18 cellular contexts compared by ENCODE assay signal in genomic region chr20:62564456-62565245, GRCh38.
DNase-seq lines count a peak whose midpoint lies in the region; ATAC-seq, FAIRE-seq and TF ChIP-seq lines count a peak whose summit lies in the region.
"Had no signal": no experiment of that assay in that cellular context is flagged by ENCODE, and none has a peak within 500 bp of the region (broad histone marks: within the 10 kb centered on the region; RNA-seq: fewer than 3 reads in every experiment).

No MANE protein-coding gene starts in this region.

- H3K4me1 Mint-ChIP-seq in GM23338: peaks cover 14% of the 10 kb centered on the region

- H3K4me1 ChIP-seq in left ventricle myocardium inferior (peaks cover 18% of the 10 kb centered on the region), GM23338 (ENCODE audit: insufficient read depth) (no peaks in the 10 kb centered on the region), right cardiac atrium (ENCODE audit: control insufficient read depth, insufficient read depth, low read length) (no peaks in the 10 kb centered on the region), skeletal muscle tissue (ENCODE audit: control insufficient read depth in 3 of 3, insufficient read depth in 3 of 3, low read length in 3 of 3) (peaks cover 2 to 85% (median 54%) of the 10 kb centered on the region in 3 donors), small intestine (ENCODE audit: control insufficient read depth in 2 of 2, insufficient read depth in 1 of 2, low read depth in 1 of 2, low read length in 1 of 2) (no peaks in the 10 kb centered on the region)
- H3K4me1 ChIP-seq: A549 had no signal

- FAIRE-seq in small intestine (lab: Jason Lieb, UNC): no peak
- FAIRE-seq: A549, D721Med, G401.6 had no signal

- no peak overlapping the region for H3K4me3 Mint-ChIP-seq in GM23338
- H3K4me3 Mint-ChIP-seq: CD14-positive monocyte; CD8-positive, alpha-beta T cell; HFFc6 had no signal

- 78% methylated on average over 42 of the region's 42 CpGs for WGBS in right cardiac atrium
- 86 to 89% (median 87%) methylated on average over 38 to 42 of the region's 42 CpGs for WGBS in small intestine, 3 donors

- H3K27me3 ChIP-seq in left ventricle myocardium inferior (ENCODE audit: low read depth) (peaks cover 44% of the 10 kb centered on the region), GM23338 (ENCODE audit: insufficient read depth) (no peaks in the 10 kb centered on the region), right cardiac atrium (ENCODE audit: control insufficient read depth, insufficient read depth) (no peaks in the 10 kb centered on the region), skeletal muscle tissue (ENCODE audit: control insufficient read depth in 3 of 3, insufficient read depth in 3 of 3, low read length in 3 of 3) (peaks cover 0 to 6% (median 6%) of the 10 kb centered on the region in 3 donors), small intestine (ENCODE audit: control insufficient read depth in 2 of 2, insufficient read depth in 2 of 2, low read length in 2 of 2) (peaks cover 0 to 5% of the 10 kb centered on the region in 2 donors)

- H3F3A ChIP-seq in GM23338 (replicated peaks; ENCODE audit: low read depth): no peaks in the 10 kb centered on the region

- DNase-seq in left ventricle myocardium inferior (no peak), Right ventricle myocardium superior (no peak), GM23338 (ENCODE audit: low spot score) (no peak), right cardiac atrium (peak in 1 of 3 donors; percentile 43), small intestine (no peak), NCI-H69 (lab: John Stamatoyannopoulos, UW) (no peak)
- DNase-seq: CD8-positive, alpha-beta T cell; COR-L47; DMS153; DMS79 treated with DMSO at 0.1 percent for 48 hours; EL; HCEC 1CT; HFFc6 had no signal

- H3K36me3 ChIP-seq in left ventricle myocardium inferior (peaks cover 8% of the 10 kb centered on the region), GM23338 (ENCODE audit: insufficient read depth) (no peaks in the 10 kb centered on the region), skeletal muscle tissue (ENCODE audit: control insufficient read depth in 3 of 3, insufficient read depth in 3 of 3, low read length in 3 of 3) (peaks cover 35 to 48% (median 37%) of the 10 kb centered on the region in 3 donors), small intestine (ENCODE audit: control insufficient read depth in 2 of 2, insufficient read depth in 2 of 2, low read length in 2 of 2) (no peaks in the 10 kb centered on the region)

- peaks cover 15% of the 10 kb centered on the region for H3K27me3 Mint-ChIP-seq in GM23338 (ENCODE audit: insufficient read depth, low read depth, poor library complexity)

- intact Hi-C loops in left ventricle myocardium inferior (cut with micrococcal nuclease) (no loop called here), Right ventricle myocardium superior (cut with DNase I) (loop anchor here (5.0 kb wide), 1 partner anchor 62 kb away; no protein-coding TSS in a partner anchor), right cardiac atrium (cut with DNase I) (no loop called here)

- peak overlapping the region; percentile 48 to 72 (median 70) for H3K9ac ChIP-seq in skeletal muscle tissue (ENCODE audit: low read depth in 1 of 3, low read length in 3 of 3)

- no peak for TF ChIP-seq CTCF in left ventricle myocardium inferior (IDR thresholded peaks at IDR 0.05; ENCODE audit: borderline replicate concordance)
- TF ChIP-seq CTCF in GM23338 (conservative IDR thresholded peaks at IDR 0.05; ENCODE audit: low read depth in 2 of 2): no peak

- H3K4me3 ChIP-seq in left ventricle myocardium inferior (no peak overlapping the region), GM23338 (no peak overlapping the region), right cardiac atrium (ENCODE audit: low read length) (no peak overlapping the region), skeletal muscle tissue (ENCODE audit: low read length in 3 of 3) (no peak overlapping the region), small intestine (ENCODE audit: low read depth in 1 of 2, low read length in 2 of 2) (no peak overlapping the region)
- H3K4me3 ChIP-seq: A549 had no signal

- H3K9me3 ChIP-seq in left ventricle myocardium inferior (replicated peaks) (no peaks in the 10 kb centered on the region), right cardiac atrium (ENCODE audit: control insufficient read depth, low read length) (no peaks in the 10 kb centered on the region), skeletal muscle tissue (ENCODE audit: control insufficient read depth in 3 of 3, low read length in 3 of 3) (no peaks in the 10 kb centered on the region), small intestine (ENCODE audit: control insufficient read depth, low read depth) (no peaks in the 10 kb centered on the region)
- H3K9me3 ChIP-seq: A549 had no signal

- H3K27ac Mint-ChIP-seq in GM23338: no peak overlapping the region
- H3K27ac Mint-ChIP-seq: CD14-positive monocyte; CD8-positive, alpha-beta T cell; HFFc6 had no signal

- H4K20me1 ChIP-seq in GM23338 (replicated peaks; ENCODE audit: insufficient read depth): no peaks in the 10 kb centered on the region

- H3K27ac ChIP-seq in left ventricle myocardium inferior (replicated peaks): peak overlapping the region; percentile 94
- H3K27ac ChIP-seq in GM23338 (ENCODE audit: low read depth): no peak overlapping the region
- H3K27ac ChIP-seq in right cardiac atrium (ENCODE audit: low read length): peak overlapping the region; percentile 7
- peak overlapping the region; percentile 73 for H3K27ac ChIP-seq in skeletal muscle tissue (ENCODE audit: low read depth, low read length)
- H3K27ac ChIP-seq in small intestine (ENCODE audit: low read depth in 1 of 2, low read length in 1 of 2): no peak overlapping the region
- H3K27ac ChIP-seq: A549 had no signal

- no peaks in the 10 kb centered on the region for H3K79me2 ChIP-seq in GM23338 (replicated peaks; ENCODE audit: insufficient read depth)

- no peak overlapping the region for H3K4me2 ChIP-seq in GM23338
- H3K4me2 ChIP-seq: A549 had no signal

- H2AFZ ChIP-seq in GM23338: no peak overlapping the region

- H3K36me3 Mint-ChIP-seq in GM23338 (ENCODE audit: low read depth): no peaks in the 10 kb centered on the region
- H3K36me3 Mint-ChIP-seq: CD14-positive monocyte; CD8-positive, alpha-beta T cell had no signal

- ATAC-seq in Right ventricle myocardium superior (ENCODE audit: poor library complexity) (no peak), GM23338 (peak; percentile 10; the same call in 1 of the 3 replicates), right cardiac atrium (no peak)
- ATAC-seq: A549; CD8-positive, alpha-beta T cell had no signal

- H3K9me2 ChIP-seq in GM23338 (ENCODE audit: insufficient read depth): no peaks in the 10 kb centered on the region

- no peaks in the 10 kb centered on the region for H3K9me3 Mint-ChIP-seq in GM23338
- H3K9me3 Mint-ChIP-seq: CD8-positive, alpha-beta T cell; HFFc6 had no signal

TF ChIP-seq in GM23338, 12 proteins besides CTCF, POLR2A, EP300 and RAD21 (continues in another document):
- TF ChIP-seq ZNF114 (CRISPR knock-in tag; IDR thresholded peaks at IDR 0.05) (no peak), EZH2phosphoT487 (IDR thresholded peaks at IDR 0.05; ENCODE audit: unreplicated experiment) (no peak), ZNF331 (CRISPR knock-in tag; IDR thresholded peaks at IDR 0.05; ENCODE audit: low read depth) (no peak), POLR2AphosphoS5 (IDR thresholded peaks at IDR 0.05; ENCODE audit: low read depth) (no peak), REST (IDR thresholded peaks at IDR 0.05; ENCODE audit: unreplicated experiment) (no peak), NANOG (IDR thresholded peaks at IDR 0.05; ENCODE audit: borderline replicate concordance) (no peak), STAT1 (IDR thresholded peaks at IDR 0.05; ENCODE audit: unreplicated experiment) (no peak), CREB1 (CRISPR knock-in tag; IDR thresholded peaks at IDR 0.05; ENCODE audit: low read depth) (no peak), JUNB (IDR thresholded peaks at IDR 0.05; ENCODE audit: unreplicated experiment) (no peak), EZH2 (IDR thresholded peaks at IDR 0.05; ENCODE audit: low read depth, unreplicated experiment) (no peak), ETS1 (IDR thresholded peaks at IDR 0.05) (no peak)

Comparison
In these comparisons a context has a peak if more than half of its experiments do, and no peak if none do; other contexts are left out.
1. H3K27ac ChIP-seq: peak in left ventricle myocardium inferior (single experiment), right cardiac atrium (single experiment) and skeletal muscle tissue (single experiment); none in GM23338 (single experiment) and small intestine (0 of 2).